Comparison of ENCODE assay signal across 8 cellular contexts in the genomic region with DNA sequence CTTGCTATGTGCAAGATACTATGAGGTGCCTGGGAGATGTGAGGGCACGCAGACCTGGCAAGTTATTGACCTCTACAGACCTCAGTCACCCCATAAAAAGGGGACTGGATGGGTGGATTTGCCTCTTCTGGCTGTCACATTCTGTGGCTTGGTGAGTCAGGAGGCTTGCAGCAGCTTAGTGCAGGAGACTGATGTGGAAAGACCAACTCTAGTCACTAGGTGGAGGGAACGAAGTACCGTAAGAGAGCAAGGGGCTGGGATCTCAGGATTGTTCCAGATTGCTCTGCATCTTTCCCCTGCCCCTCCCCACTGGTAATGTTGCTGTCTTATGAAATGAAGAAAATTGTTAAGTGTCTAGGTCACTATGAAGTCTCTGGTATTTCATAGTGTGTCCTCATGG. TPM values are rescaled to one million over a fixed set of nuclear protein-coding genes. Genes with fewer than 3 reads are reported as not detected.
DNase-seq lines count a peak whose midpoint lies in the region; ATAC-seq and TF ChIP-seq lines count a peak whose summit lies in the region.

No MANE protein-coding gene starts in this region.

- H3K4me3 ChIP-seq in A673 (ENCODE audit: low read depth, low read length, poor library complexity, severe bottlenecking) = no peak overlapping the region
- H3K4me3 ChIP-seq in HAP-1 = no peak overlapping the region

- DNase-seq in A673 (ENCODE audit: low spot score) (peak; percentile 16), HS-27A (ENCODE audit: low read depth) (peak; percentile 34), kidney tubule cell (ENCODE audit: low spot score) (peak; percentile 69), HAP-1 (ENCODE audit: low spot score in 2 of 2) (no peak), DMS 273 (lab: John Stamatoyannopoulos, UW; ENCODE audit: unreplicated experiment) (no peak)
- DNase-seq in activated naive CD4-positive, alpha-beta T cell treated with anti-CD3 and anti-CD28 coated beads, Interleukin-2, amount 50 U/mL, for 16 hours = peak; percentile 16
- no peak for DNase-seq in activated CD4-positive, CD25-positive, alpha-beta regulatory T cell treated with anti-CD3 and anti-CD28 coated beads, Interleukin-2, amount 50 U/mL, for 72 hours

- no peaks in the 10 kb centered on the region for H3K27me3 ChIP-seq in A673 (replicated peaks; ENCODE audit: insufficient read depth, low read depth, low read length, poor library complexity)
- H3K27me3 ChIP-seq in HAP-1 (ENCODE audit: low read depth) = no peaks in the 10 kb centered on the region

- in situ Hi-C loops in HAP-1 (cut with MboI; ENCODE audit: low sequenced_read_pairs) = no loop called here

- no peak overlapping the region for H3K27ac ChIP-seq in A673 (ENCODE audit: low read depth, low read length, poor library complexity, severe bottlenecking)

- intact Hi-C loops in A673 (cut with micrococcal nuclease; ENCODE audit: unreplicated experiment) = loop anchor here (5.0 kb wide), 1 partner anchor 34 kb away; a partner anchor contains a TSS

- POLR2A ChIA-PET in A673 (lab: Charles Lee; ENCODE audit: low non-redundant PET) = no interaction called here

- H3K36me3 ChIP-seq in A673 (ENCODE audit: insufficient read depth, low read length, poor library complexity, severe bottlenecking) (peaks cover 25% of the 10 kb centered on the region), HAP-1 (replicated peaks) (peaks cover 28% of the 10 kb centered on the region)

- CTCF ChIA-PET in A673 (lab: Charles Lee) = no interaction called here

- H3K9me3 ChIP-seq in A673 (ENCODE audit: low read depth, low read length, poor library complexity, severe bottlenecking) (no peaks in the 10 kb centered on the region), HAP-1 (no peaks in the 10 kb centered on the region)

- no peak for ATAC-seq in HG03378 (IDR thresholded peaks at IDR 0.05; ENCODE audit: unreplicated experiment)

- TF ChIP-seq CTCF in A673 (conservative IDR thresholded peaks at IDR 0.05; ENCODE audit: low read depth, low read length) = no peak

- peaks cover 28% of the 10 kb centered on the region for H3K4me1 ChIP-seq in A673 (ENCODE audit: insufficient read depth, low read length, poor library complexity, severe bottlenecking)
- peaks cover 17% of the 10 kb centered on the region for H3K4me1 ChIP-seq in HAP-1

- BruUV-seq in A673 (replicated peaks; lab: Mats Ljungman, UMichigan) = no TSS peak

RNA-seq across cellular contexts. Expression of a gene that starts 3.3 kb away (rescaled TPM):
- 183 and 201 TPM in 2 replicates for total RNA-seq in A673 (2021)

RNA-seq across cellular contexts. Expression of a gene that starts 35.6 kb away (rescaled TPM):
- total RNA-seq in A673 (2021) = 0.13 TPM in 1 of 2 replicates, not detected in the other

Comparison
In these comparisons a context has a peak if more than half of its experiments do, and no peak if none do; other contexts are left out.
1. DNase-seq: peak in A673 (single experiment), HS-27A (single experiment), activated naive CD4-positive, alpha-beta T cell treated with anti-CD3 and anti-CD28 coated beads, Interleukin-2, amount 50 U/mL, for 16 hours (single experiment) and kidney tubule cell (single experiment); none in HAP-1 (0 of 2), DMS 273 (single experiment) and activated CD4-positive, CD25-positive, alpha-beta regulatory T cell treated with anti-CD3 and anti-CD28 coated beads, Interleukin-2, amount 50 U/mL, for 72 hours (single experiment).